Comparison of ENCODE assay signal across 5 cellular contexts in the genomic region with DNA sequence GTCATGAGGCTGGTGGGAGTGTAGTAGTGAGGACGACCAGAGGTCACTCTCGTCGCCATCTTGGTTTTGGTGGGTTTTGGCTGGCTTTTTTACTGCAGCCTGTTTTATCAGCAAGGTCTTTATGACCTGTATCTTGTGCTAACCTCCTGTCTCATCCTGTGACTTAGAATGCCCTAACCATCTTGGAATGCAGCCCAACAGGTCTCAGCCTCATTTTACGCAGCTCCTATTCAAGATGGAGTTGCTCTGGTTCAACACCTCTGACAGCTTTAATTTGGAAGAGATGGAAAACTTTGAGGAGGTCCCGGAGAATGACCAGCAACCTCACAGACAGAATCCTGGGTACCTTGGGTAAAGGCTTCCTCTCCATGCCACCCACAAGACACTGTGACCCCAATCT. TPM values are rescaled to one million over a fixed set of nuclear protein-coding genes. Genes with fewer than 3 reads are reported as not detected.
"Had no signal": no experiment of that assay in that cellular context is flagged by ENCODE, and none has a peak within 500 bp of the region (broad histone marks: within the 10 kb centered on the region; RNA-seq: fewer than 3 reads in every experiment).

No MANE protein-coding gene starts in this region.

RNA-seq across cellular contexts. Expression of a gene that starts 10.4 kb away (rescaled TPM):
- total RNA-seq: HepG2, HT-29, HT1080, K562 had no signal
- polyA plus RNA-seq: HepG2, IgD-negative memory B cell, K562 had no signal
